ENCODE assay signal across 8 cellular contexts in genomic region chr18:5424903-5425302, GRCh38.
A peak's percentile ranks its signal among the peaks of the same experiment; 100 is the strongest.
DNase-seq lines count a peak whose midpoint lies in the region; ATAC-seq and TF ChIP-seq lines count a peak whose summit lies in the region.

No MANE protein-coding gene starts in this region.

- no peaks in the 10 kb centered on the region for H3K36me3 ChIP-seq in MG63
- H3K36me3 ChIP-seq in neuronal stem cell (replicated peaks in 1 of 2; ENCODE audit: control insufficient read depth in 2 of 2, insufficient read depth in 2 of 2, low read length in 2 of 2), result no peaks in the 10 kb centered on the region

- peaks cover 2% of the 10 kb centered on the region for H3K4me1 Mint-ChIP-seq in activated CD4-positive, alpha-beta T cell treated with anti-CD3 and anti-CD28 coated beads, Interleukin-2, amount 10 ng/mL, durations not matched to agents 7 days and 5 days

- POLR2A ChIA-PET in activated CD4-positive, alpha-beta T cell treated with anti-CD3 and anti-CD28 coated beads, Interleukin-2, amount 10 ng/mL, durations not matched to agents 7 days and 5 days (lab: Charles Lee), result no interaction called here

- no peaks in the 10 kb centered on the region for H3K9me3 ChIP-seq in MG63
- H3K9me3 ChIP-seq in neuronal stem cell (replicated peaks in 1 of 2; ENCODE audit: control insufficient read depth in 2 of 2, insufficient read depth in 1 of 2, low read depth in 1 of 2, low read length in 2 of 2), result no peaks in the 10 kb centered on the region

- H2BK5ac ChIP-seq in neuronal stem cell (ENCODE audit: low read length), result no peak overlapping the region

- no peak overlapping the region for H3K14ac ChIP-seq in neuronal stem cell (ENCODE audit: low read length)

- H3K9ac ChIP-seq in neuronal stem cell (ENCODE audit: low read depth, low read length, poor library complexity), result no peak overlapping the region

- peak; percentile 48 for DNase-seq in activated CD4-positive, alpha-beta T cell treated with anti-CD3 and anti-CD28 coated beads, Interleukin-2, amount 10 ng/mL, durations not matched to agents 7 days and 5 days
- DNase-seq in activated CD4-positive, alpha-beta T cell treated with anti-CD3 and anti-CD28 coated beads for 1 hour, result no peak
- peak; percentile 29 for DNase-seq in iris pigment epithelial cell (ENCODE audit: low read depth)
- DNase-seq in MG63, result no peak
- no peak for DNase-seq in neuronal stem cell (ENCODE audit: low spot score)

- H2BK120ac ChIP-seq in neuronal stem cell (ENCODE audit: low read depth, low read length), result no peak overlapping the region

- H3K23ac ChIP-seq in neuronal stem cell (ENCODE audit: low read depth, low read length, poor library complexity), result no peak overlapping the region

- no peaks in the 10 kb centered on the region for H3K79me1 ChIP-seq in neuronal stem cell (ENCODE audit: low read depth, low read length)

- H3K4ac ChIP-seq in neuronal stem cell (ENCODE audit: low read length), result no peak overlapping the region

- no peak overlapping the region for H2BK12ac ChIP-seq in neuronal stem cell (ENCODE audit: low read length)

- H3K4me3 ChIP-seq in MG63, result no peak overlapping the region
- H3K4me3 ChIP-seq in neuronal stem cell (ENCODE audit: low read length in 2 of 2), result no peak overlapping the region

- H3K27ac Mint-ChIP-seq in activated CD4-positive, alpha-beta T cell treated with anti-CD3 and anti-CD28 coated beads, Interleukin-2, amount 10 ng/mL, durations not matched to agents 7 days and 5 days, result no peak overlapping the region

- no peaks in the 10 kb centered on the region for H3K36me3 Mint-ChIP-seq in activated CD4-positive, alpha-beta T cell treated with anti-CD3 and anti-CD28 coated beads, Interleukin-2, amount 10 ng/mL, durations not matched to agents 7 days and 5 days (ENCODE audit: low read depth)

- H3K18ac ChIP-seq in neuronal stem cell (ENCODE audit: low read length), result no peak overlapping the region

- no peak overlapping the region for H4K91ac ChIP-seq in neuronal stem cell (ENCODE audit: low read depth, low read length, poor library complexity)

- no peak overlapping the region for H2AK5ac ChIP-seq in neuronal stem cell (ENCODE audit: low read depth, low read length)

- no peak overlapping the region for H4K8ac ChIP-seq in neuronal stem cell (ENCODE audit: low read depth, low read length)

- no peak overlapping the region for H2AFZ ChIP-seq in neuronal stem cell (ENCODE audit: low read length)

- peak; percentile 79 for ATAC-seq in HG03575 (IDR thresholded peaks at IDR 0.05; ENCODE audit: extremely low read depth, insufficient number of reproducible peaks, low FRiP score, unreplicated experiment)
- peak; percentile 61; the same call in 2 of the 3 replicates for ATAC-seq in SK-N-SH treated with all-trans-retinoic acid at 6 μM for 48 hours
- ATAC-seq in GM19324 (IDR thresholded peaks at IDR 0.05; ENCODE audit: low FRiP score, unreplicated experiment), result no peak

- no peak overlapping the region for H3K4me2 ChIP-seq in neuronal stem cell (ENCODE audit: insufficient read depth, low read length, poor library complexity, severe bottlenecking)

- no peak overlapping the region for H3K4me3 Mint-ChIP-seq in activated CD4-positive, alpha-beta T cell treated with anti-CD3 and anti-CD28 coated beads, Interleukin-2, amount 10 ng/mL, durations not matched to agents 7 days and 5 days

- CTCF ChIA-PET in activated CD4-positive, alpha-beta T cell treated with anti-CD3 and anti-CD28 coated beads, Interleukin-2, amount 10 ng/mL, durations not matched to agents 7 days and 5 days (lab: Charles Lee), result no interaction called here

- no CpG with 5 or more reads among the region's 4 CpGs for WGBS in neuronal stem cell (ENCODE audit: extremely low coverage in 2 of 2, insufficient read length in 2 of 2, insufficient replicate concordance in 1 of 2), 2 donors

- H3K4me1 ChIP-seq in neuronal stem cell (ENCODE audit: control insufficient read depth in 2 of 2, insufficient read depth in 1 of 2, low read depth in 1 of 2, low read length in 2 of 2), result peaks cover 0 to 1% of the 10 kb centered on the region in 2 donors

- no peak overlapping the region for H2BK15ac ChIP-seq in neuronal stem cell (ENCODE audit: low read length)

- H3K9me3 Mint-ChIP-seq in activated CD4-positive, alpha-beta T cell treated with anti-CD3 and anti-CD28 coated beads, Interleukin-2, amount 10 ng/mL, durations not matched to agents 7 days and 5 days, result no peaks in the 10 kb centered on the region

- no peaks in the 10 kb centered on the region for H3K27me3 Mint-ChIP-seq in activated CD4-positive, alpha-beta T cell treated with anti-CD3 and anti-CD28 coated beads, Interleukin-2, amount 10 ng/mL, durations not matched to agents 7 days and 5 days

- H3K27ac ChIP-seq in neuronal stem cell (replicated peaks; ENCODE audit: low read length), result no peak overlapping the region

- H3K27me3 ChIP-seq in MG63 (peaks cover 6% of the 10 kb centered on the region; the same call in 1 of the 2 replicates), neuronal stem cell (ENCODE audit: control insufficient read depth in 3 of 3, insufficient read depth in 3 of 3, low read depth in 1 of 3, low read length in 3 of 3) (no peaks in the 10 kb centered on the region)

TF ChIP-seq in SK-N-SH treated with all-trans-retinoic acid at 6 μM for 48 hours, 23 proteins besides CTCF, POLR2A, EP300 and RAD21:
- TF ChIP-seq CSDC2 (CRISPR knock-in tag; IDR thresholded peaks at IDR 0.05), result no peak
- TF ChIP-seq PPARA (CRISPR knock-in tag; IDR thresholded peaks at IDR 0.05; ENCODE audit: borderline replicate concordance), result no peak
- no peak for TF ChIP-seq BACH2 (CRISPR knock-in tag; IDR thresholded peaks at IDR 0.05; ENCODE audit: borderline replicate concordance)
- TF ChIP-seq TOX (CRISPR knock-in tag; IDR thresholded peaks at IDR 0.05; ENCODE audit: borderline replicate concordance), result no peak
- no peak for TF ChIP-seq ZNF565 (CRISPR knock-in tag; conservative IDR thresholded peaks at IDR 0.05; ENCODE audit: low read depth)
- TF ChIP-seq GLIS3 (CRISPR knock-in tag; IDR thresholded peaks at IDR 0.05), result no peak
- TF ChIP-seq TCF4 (CRISPR knock-in tag; IDR thresholded peaks at IDR 0.05; ENCODE audit: borderline replicate concordance), result no peak
- TF ChIP-seq PATZ1 (CRISPR knock-in tag; IDR thresholded peaks at IDR 0.05; ENCODE audit: borderline replicate concordance), result no peak
- TF ChIP-seq OSR1 (CRISPR knock-in tag; IDR thresholded peaks at IDR 0.05), result no peak
- TF ChIP-seq SNAI2 (CRISPR knock-in tag; IDR thresholded peaks at IDR 0.05), result no peak
- TF ChIP-seq ZNF70 (CRISPR knock-in tag; IDR thresholded peaks at IDR 0.05), result no peak
- TF ChIP-seq ESRRG (CRISPR knock-in tag; IDR thresholded peaks at IDR 0.05), result no peak
- no peak for TF ChIP-seq CSRNP3 (CRISPR knock-in tag; IDR thresholded peaks at IDR 0.05)
- TF ChIP-seq ZFP3 (CRISPR knock-in tag; IDR thresholded peaks at IDR 0.05), result no peak
- no peak for TF ChIP-seq ZNF8 (CRISPR knock-in tag; IDR thresholded peaks at IDR 0.05)
- TF ChIP-seq ISL1 (CRISPR knock-in tag; IDR thresholded peaks at IDR 0.05), result no peak

Comparison
In these comparisons a context has a peak if more than half of its experiments do, and no peak if none do; other contexts are left out.
1. DNase-seq: peak in activated CD4-positive, alpha-beta T cell treated with anti-CD3 and anti-CD28 coated beads, Interleukin-2, amount 10 ng/mL, durations not matched to agents 7 days and 5 days (single experiment) and iris pigment epithelial cell (single experiment); none in activated CD4-positive, alpha-beta T cell treated with anti-CD3 and anti-CD28 coated beads for 1 hour (single experiment), MG63 (single experiment) and neuronal stem cell (single experiment).